In the genomic region with DNA sequence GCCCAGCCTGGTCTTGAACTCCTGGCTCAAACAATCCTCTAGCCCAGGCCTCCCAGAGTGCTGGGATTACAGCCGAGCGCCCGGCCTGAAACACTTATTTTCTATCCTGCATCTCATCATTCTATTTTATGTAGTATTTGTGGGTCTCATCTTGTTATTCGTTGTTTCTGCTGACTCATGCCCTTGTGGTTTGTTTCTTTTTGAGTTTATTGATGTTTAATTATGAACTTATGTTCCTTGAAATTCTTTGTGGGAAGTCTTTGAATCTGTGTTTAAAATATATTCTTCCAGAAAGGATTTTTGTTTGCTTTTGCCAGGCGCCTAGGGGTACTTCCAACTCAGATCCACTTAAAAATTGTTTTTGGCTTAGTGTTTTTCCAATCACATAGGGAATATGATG, we compare ENCODE assay signal across 2 cellular contexts.
TF ChIP-seq lines count a peak whose summit lies in the region.

No MANE protein-coding gene starts in this region.

TF ChIP-seq in A549, 52 proteins besides CTCF, POLR2A, EP300 and RAD21 (continued from another document):
- TF ChIP-seq, protein P1, sequence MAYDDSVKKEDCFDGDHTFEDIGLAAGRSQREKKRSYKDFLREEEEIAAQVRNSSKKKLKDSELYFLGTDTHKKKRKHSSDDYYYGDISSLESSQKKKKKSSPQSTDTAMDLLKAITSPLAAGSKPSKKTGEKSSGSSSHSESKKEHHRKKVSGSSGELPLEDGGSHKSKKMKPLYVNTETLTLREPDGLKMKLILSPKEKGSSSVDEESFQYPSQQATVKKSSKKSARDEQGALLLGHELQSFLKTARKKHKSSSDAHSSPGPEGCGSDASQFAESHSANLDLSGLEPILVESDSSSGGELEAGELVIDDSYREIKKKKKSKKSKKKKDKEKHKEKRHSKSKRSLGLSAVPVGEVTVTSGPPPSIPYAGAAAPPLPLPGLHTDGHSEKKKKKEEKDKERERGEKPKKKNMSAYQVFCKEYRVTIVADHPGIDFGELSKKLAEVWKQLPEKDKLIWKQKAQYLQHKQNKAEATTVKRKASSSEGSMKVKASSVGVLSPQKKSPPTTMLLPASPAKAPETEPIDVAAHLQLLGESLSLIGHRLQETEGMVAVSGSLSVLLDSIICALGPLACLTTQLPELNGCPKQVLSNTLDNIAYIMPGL (CRISPR knock-in tag; IDR thresholded peaks at IDR 0.05; ENCODE audit: borderline replicate concordance), result no peak
- no peak for TF ChIP-seq TP53 (CRISPR knock-in tag; IDR thresholded peaks at IDR 0.05)
- no peak for TF ChIP-seq RFX5 (IDR thresholded peaks at IDR 0.05)
- TF ChIP-seq, protein P2, sequence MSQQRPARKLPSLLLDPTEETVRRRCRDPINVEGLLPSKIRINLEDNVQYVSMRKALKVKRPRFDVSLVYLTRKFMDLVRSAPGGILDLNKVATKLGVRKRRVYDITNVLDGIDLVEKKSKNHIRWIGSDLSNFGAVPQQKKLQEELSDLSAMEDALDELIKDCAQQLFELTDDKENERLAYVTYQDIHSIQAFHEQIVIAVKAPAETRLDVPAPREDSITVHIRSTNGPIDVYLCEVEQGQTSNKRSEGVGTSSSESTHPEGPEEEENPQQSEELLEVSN (IDR thresholded peaks at IDR 0.05; ENCODE audit: borderline replicate concordance, low read depth), result no peak
- no peak for TF ChIP-seq ZFP36 (IDR thresholded peaks at IDR 0.05; ENCODE audit: borderline replicate concordance, partially characterized antibody)
- TF ChIP-seq JUN (IDR thresholded peaks at IDR 0.05), result no peak
- no peak for TF ChIP-seq MAZ (IDR thresholded peaks at IDR 0.05; ENCODE audit: borderline replicate concordance, low read depth, low read length)

TF ChIP-seq in GM23338, 12 proteins besides CTCF, POLR2A, EP300 and RAD21 (continued from another document):
- no peak for TF ChIP-seq STAT1 (IDR thresholded peaks at IDR 0.05; ENCODE audit: unreplicated experiment)
- TF ChIP-seq, protein P3, sequence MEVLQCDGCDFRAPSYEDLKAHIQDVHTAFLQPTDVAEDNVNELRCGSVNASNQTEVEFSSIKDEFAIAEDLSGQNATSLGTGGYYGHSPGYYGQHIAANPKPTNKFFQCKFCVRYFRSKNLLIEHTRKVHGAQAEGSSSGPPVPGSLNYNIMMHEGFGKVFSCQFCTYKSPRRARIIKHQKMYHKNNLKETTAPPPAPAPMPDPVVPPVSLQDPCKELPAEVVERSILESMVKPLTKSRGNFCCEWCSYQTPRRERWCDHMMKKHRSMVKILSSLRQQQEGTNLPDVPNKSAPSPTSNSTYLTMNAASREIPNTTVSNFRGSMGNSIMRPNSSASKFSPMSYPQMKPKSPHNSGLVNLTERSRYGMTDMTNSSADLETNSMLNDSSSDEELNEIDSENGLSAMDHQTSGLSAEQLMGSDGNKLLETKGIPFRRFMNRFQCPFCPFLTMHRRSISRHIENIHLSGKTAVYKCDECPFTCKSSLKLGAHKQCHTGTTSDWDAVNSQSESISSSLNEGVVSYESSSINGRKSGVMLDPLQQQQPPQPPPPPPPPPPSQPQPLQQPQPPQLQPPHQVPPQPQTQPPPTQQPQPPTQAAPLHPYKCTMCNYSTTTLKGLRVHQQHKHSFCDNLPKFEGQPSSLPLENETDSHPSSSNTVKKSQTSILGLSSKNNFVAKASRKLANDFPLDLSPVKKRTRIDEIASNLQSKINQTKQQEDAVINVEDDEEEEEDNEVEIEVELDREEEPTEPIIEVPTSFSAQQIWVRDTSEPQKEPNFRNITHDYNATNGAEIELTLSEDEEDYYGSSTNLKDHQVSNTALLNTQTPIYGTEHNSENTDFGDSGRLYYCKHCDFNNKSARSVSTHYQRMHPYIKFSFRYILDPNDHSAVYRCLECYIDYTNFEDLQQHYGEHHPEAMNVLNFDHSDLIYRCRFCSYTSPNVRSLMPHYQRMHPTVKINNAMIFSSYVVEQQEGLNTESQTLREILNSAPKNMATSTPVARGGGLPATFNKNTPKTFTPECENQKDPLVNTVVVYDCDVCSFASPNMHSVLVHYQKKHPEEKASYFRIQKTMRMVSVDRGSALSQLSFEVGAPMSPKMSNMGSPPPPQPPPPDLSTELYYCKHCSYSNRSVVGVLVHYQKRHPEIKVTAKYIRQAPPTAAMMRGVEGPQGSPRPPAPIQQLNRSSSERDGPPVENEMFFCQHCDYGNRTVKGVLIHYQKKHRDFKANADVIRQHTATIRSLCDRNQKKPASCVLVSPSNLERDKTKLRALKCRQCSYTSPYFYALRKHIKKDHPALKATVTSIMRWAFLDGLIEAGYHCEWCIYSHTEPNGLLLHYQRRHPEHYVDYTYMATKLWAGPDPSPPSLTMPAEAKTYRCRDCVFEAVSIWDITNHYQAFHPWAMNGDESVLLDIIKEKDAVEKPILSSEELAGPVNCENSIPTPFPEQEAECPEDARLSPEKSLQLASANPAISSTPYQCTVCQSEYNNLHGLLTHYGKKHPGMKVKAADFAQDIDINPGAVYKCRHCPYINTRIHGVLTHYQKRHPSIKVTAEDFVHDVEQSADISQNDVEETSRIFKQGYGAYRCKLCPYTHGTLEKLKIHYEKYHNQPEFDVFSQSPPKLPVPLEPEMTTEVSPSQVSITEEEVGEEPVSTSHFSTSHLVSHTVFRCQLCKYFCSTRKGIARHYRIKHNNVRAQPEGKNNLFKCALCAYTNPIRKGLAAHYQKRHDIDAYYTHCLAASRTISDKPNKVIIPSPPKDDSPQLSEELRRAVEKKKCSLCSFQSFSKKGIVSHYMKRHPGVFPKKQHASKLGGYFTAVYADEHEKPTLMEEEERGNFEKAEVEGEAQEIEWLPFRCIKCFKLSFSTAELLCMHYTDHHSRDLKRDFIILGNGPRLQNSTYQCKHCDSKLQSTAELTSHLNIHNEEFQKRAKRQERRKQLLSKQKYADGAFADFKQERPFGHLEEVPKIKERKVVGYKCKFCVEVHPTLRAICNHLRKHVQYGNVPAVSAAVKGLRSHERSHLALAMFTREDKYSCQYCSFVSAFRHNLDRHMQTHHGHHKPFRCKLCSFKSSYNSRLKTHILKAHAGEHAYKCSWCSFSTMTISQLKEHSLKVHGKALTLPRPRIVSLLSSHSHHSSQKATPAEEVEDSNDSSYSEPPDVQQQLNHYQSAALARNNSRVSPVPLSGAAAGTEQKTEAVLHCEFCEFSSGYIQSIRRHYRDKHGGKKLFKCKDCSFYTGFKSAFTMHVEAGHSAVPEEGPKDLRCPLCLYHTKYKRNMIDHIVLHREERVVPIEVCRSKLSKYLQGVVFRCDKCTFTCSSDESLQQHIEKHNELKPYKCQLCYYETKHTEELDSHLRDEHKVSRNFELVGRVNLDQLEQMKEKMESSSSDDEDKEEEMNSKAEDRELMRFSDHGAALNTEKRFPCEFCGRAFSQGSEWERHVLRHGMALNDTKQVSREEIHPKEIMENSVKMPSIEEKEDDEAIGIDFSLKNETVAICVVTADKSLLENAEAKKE (CRISPR knock-in tag; IDR thresholded peaks at IDR 0.05), result no peak
- TF ChIP-seq CREB1 (CRISPR knock-in tag; IDR thresholded peaks at IDR 0.05; ENCODE audit: low read depth), result no peak
- TF ChIP-seq, protein P4, sequence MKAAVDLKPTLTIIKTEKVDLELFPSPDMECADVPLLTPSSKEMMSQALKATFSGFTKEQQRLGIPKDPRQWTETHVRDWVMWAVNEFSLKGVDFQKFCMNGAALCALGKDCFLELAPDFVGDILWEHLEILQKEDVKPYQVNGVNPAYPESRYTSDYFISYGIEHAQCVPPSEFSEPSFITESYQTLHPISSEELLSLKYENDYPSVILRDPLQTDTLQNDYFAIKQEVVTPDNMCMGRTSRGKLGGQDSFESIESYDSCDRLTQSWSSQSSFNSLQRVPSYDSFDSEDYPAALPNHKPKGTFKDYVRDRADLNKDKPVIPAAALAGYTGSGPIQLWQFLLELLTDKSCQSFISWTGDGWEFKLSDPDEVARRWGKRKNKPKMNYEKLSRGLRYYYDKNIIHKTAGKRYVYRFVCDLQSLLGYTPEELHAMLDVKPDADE (IDR thresholded peaks at IDR 0.05), result no peak
